Comparison of ENCODE assay signal across 13 cellular contexts in the genomic region with DNA sequence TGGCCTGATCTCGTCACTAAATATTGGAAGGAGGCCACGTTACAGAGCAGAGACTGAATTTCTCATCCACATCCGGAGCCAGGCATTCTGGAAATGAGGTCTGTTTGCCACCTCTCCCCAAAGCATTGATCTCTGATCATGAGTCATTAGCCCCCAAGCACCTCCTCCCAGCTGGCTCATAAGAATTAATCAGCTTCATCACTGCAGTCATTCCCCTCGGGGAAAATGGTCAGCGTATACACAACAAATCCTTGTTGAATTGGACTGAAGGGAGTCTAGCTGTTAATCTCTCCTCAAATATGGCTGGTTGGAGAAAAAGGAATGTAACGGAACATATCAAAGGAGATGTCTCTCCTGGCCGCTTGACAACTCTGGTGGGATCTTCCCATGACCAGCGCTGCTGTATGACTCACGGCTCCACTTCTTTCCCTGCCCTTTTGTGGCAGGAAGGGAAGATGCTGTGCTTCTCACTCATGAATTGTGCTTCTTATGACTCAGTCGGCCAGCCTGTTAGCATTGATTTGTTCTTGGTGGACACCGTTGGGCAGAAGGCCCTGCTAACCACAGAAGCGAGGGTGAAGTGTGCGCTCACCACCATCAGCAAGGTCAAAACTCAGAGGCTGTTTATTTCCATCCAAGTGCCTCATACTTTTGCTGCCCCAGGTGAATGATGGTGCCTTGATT.
DNase-seq lines count a peak whose midpoint lies in the region; ATAC-seq, FAIRE-seq and TF ChIP-seq lines count a peak whose summit lies in the region.
"Had no signal": no experiment of that assay in that cellular context is flagged by ENCODE, and none has a peak within 500 bp of the region (broad histone marks: within the 10 kb centered on the region; RNA-seq: fewer than 3 reads in every experiment).

No MANE protein-coding gene starts in this region.

- in situ Hi-C loops in K562 (cut with MboI) = no loop called here

- H3K9ac ChIP-seq in K562 (ENCODE audit: insufficient read depth in 1 of 2, low read depth in 2 of 2, low read length in 2 of 2) = no peak overlapping the region

- no peaks in the 10 kb centered on the region for H3K79me2 ChIP-seq in K562 (ENCODE audit: control insufficient read depth, insufficient read depth, low read length)

- H3K9me1 ChIP-seq in K562 (ENCODE audit: control insufficient read depth, insufficient read depth, low read length) = no peaks in the 10 kb centered on the region

- no peak for TF ChIP-seq RAD21 in K562 (CRISPR knock-in tag; conservative IDR thresholded peaks at IDR 0.05 in 1 of 2, IDR thresholded peaks at IDR 0.05 in 1 of 2)

- 0 out of 2 replicates have a peak overlapping the region, but pooled peaks have one; percentile 15 for H2AFZ ChIP-seq in K562 (ENCODE audit: low read depth, low read length)

- H3K9me3 ChIP-seq in K562 (replicated peaks; ENCODE audit: control insufficient read depth, insufficient read depth, low read depth, low read length) = no peaks in the 10 kb centered on the region
- H3K9me3 ChIP-seq: colonic mucosa, psoas muscle had no signal

- no peaks in the 10 kb centered on the region for H3K36me3 ChIP-seq in K562 (ENCODE audit: control insufficient read depth, insufficient read depth, low read length)
- H3K36me3 ChIP-seq: colonic mucosa had no signal

- no TSS peak for BruUV-seq in K562 (replicated peaks; lab: Mats Ljungman, UMichigan)

- no peaks in the 10 kb centered on the region for H4K20me1 ChIP-seq in K562 (replicated peaks; ENCODE audit: control insufficient read depth, insufficient read depth, low read length)

- TF ChIP-seq CTCF in AG09309 (IDR thresholded peaks at IDR 0.05; ENCODE audit: control insufficient read depth, insufficient read depth, low read depth, low read length, missing control alignments) (no peak), K562 (IDR thresholded peaks at IDR 0.05 in 2 of 3, conservative IDR thresholded peaks at IDR 0.05 in 1 of 3; ENCODE audit: insufficient read depth in 2 of 3, low read depth in 1 of 3, low read length in 3 of 3) (no peak)

- CTCF ChIA-PET in K562 (lab: Yijun Ruan, JAX; ENCODE audit: low intra/inter-chr PET ratio) = no interaction called here

- FAIRE-seq in HTR-8/SVneo (lab: Jason Lieb, UNC) (peak; percentile 93), K562 (lab: Jason Lieb, UNC) (no peak), frontal cortex (lab: Jason Lieb, UNC) (no peak)
- FAIRE-seq: GM18507, islet of Langerhans had no signal

- DNase-seq in AG09309 (ENCODE audit: low read depth) (peak; percentile 87), HTR-8/SVneo (ENCODE audit: insufficient read length, low spot score) (peak; percentile 87), K562 (ENCODE audit: extremely low read depth in 1 of 4, low spot score in 3 of 4) (no peak), kidney glomerular epithelial cell (lab: John Stamatoyannopoulos, UW) (peak; percentile 69), frontal cortex (ENCODE audit: low spot score in 2 of 2) (no peak), Kasumi-1 (lab: John Stamatoyannopoulos, UW) (no peak), left lobe of liver (ENCODE audit: low spot score) (no peak)
- DNase-seq: colonic mucosa, psoas muscle had no signal

- H3K27ac ChIP-seq in K562 (ENCODE audit: extremely low read depth, low read depth, low read length) = no peak overlapping the region
- H3K27ac ChIP-seq: colonic mucosa, HL-60, psoas muscle had no signal

- ATAC-seq in K562 = no peak
- no peak for ATAC-seq in HG03135 (IDR thresholded peaks at IDR 0.05; ENCODE audit: unreplicated experiment)
- ATAC-seq in left lobe of liver = no peak
- ATAC-seq: psoas muscle had no signal

- no peak for TF ChIP-seq EP300 in K562 (IDR thresholded peaks at IDR 0.05; ENCODE audit: low read length)

- no peak for TF ChIP-seq POLR2A in K562 (conservative IDR thresholded peaks at IDR 0.05)

- H3K4me3 ChIP-seq in AG09309 (ENCODE audit: control insufficient read depth, low read depth, low read length) (no peak overlapping the region), K562 (no peak overlapping the region)
- H3K4me3 ChIP-seq: colonic mucosa, psoas muscle had no signal

- no peaks in the 10 kb centered on the region for H3K4me1 ChIP-seq in K562 (replicated peaks in 1 of 2; ENCODE audit: control insufficient read depth in 2 of 2, insufficient read depth in 2 of 2, low read length in 2 of 2)
- H3K4me1 ChIP-seq: colonic mucosa, psoas muscle had no signal

- intact Hi-C loops in K562 (cut with micrococcal nuclease) = no loop called here

- WGBS in K562 (ENCODE audit: insufficient coverage, low coverage, missing lambda C conversion rate) = 69% methylated on average over 13 of the region's 13 CpGs

- H3K4me2 ChIP-seq in K562 (ENCODE audit: insufficient read depth, low read length) = no peak overlapping the region

- no peaks in the 10 kb centered on the region for H3K27me3 ChIP-seq in K562 (ENCODE audit: control insufficient read depth in 2 of 2, insufficient read depth in 2 of 2, low read length in 2 of 2)
- H3K27me3 ChIP-seq: colonic mucosa had no signal

- POLR2A ChIA-PET in K562 (lab: Yijun Ruan, JAX) = interaction anchor here (0.7 kb wide), 1 partner anchor 14 kb away, joined by 3 read pairs; no protein-coding TSS in a partner anchor

TF ChIP-seq in K562, 482 proteins besides CTCF, POLR2A, EP300 and RAD21 (continues in another document):
- TF ChIP-seq, protein P1, sequence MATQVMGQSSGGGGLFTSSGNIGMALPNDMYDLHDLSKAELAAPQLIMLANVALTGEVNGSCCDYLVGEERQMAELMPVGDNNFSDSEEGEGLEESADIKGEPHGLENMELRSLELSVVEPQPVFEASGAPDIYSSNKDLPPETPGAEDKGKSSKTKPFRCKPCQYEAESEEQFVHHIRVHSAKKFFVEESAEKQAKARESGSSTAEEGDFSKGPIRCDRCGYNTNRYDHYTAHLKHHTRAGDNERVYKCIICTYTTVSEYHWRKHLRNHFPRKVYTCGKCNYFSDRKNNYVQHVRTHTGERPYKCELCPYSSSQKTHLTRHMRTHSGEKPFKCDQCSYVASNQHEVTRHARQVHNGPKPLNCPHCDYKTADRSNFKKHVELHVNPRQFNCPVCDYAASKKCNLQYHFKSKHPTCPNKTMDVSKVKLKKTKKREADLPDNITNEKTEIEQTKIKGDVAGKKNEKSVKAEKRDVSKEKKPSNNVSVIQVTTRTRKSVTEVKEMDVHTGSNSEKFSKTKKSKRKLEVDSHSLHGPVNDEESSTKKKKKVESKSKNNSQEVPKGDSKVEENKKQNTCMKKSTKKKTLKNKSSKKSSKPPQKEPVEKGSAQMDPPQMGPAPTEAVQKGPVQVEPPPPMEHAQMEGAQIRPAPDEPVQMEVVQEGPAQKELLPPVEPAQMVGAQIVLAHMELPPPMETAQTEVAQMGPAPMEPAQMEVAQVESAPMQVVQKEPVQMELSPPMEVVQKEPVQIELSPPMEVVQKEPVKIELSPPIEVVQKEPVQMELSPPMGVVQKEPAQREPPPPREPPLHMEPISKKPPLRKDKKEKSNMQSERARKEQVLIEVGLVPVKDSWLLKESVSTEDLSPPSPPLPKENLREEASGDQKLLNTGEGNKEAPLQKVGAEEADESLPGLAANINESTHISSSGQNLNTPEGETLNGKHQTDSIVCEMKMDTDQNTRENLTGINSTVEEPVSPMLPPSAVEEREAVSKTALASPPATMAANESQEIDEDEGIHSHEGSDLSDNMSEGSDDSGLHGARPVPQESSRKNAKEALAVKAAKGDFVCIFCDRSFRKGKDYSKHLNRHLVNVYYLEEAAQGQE (CRISPR knock-in tag; IDR thresholded peaks at IDR 0.05; ENCODE audit: low read depth) = no peak
- TF ChIP-seq, protein P2, sequence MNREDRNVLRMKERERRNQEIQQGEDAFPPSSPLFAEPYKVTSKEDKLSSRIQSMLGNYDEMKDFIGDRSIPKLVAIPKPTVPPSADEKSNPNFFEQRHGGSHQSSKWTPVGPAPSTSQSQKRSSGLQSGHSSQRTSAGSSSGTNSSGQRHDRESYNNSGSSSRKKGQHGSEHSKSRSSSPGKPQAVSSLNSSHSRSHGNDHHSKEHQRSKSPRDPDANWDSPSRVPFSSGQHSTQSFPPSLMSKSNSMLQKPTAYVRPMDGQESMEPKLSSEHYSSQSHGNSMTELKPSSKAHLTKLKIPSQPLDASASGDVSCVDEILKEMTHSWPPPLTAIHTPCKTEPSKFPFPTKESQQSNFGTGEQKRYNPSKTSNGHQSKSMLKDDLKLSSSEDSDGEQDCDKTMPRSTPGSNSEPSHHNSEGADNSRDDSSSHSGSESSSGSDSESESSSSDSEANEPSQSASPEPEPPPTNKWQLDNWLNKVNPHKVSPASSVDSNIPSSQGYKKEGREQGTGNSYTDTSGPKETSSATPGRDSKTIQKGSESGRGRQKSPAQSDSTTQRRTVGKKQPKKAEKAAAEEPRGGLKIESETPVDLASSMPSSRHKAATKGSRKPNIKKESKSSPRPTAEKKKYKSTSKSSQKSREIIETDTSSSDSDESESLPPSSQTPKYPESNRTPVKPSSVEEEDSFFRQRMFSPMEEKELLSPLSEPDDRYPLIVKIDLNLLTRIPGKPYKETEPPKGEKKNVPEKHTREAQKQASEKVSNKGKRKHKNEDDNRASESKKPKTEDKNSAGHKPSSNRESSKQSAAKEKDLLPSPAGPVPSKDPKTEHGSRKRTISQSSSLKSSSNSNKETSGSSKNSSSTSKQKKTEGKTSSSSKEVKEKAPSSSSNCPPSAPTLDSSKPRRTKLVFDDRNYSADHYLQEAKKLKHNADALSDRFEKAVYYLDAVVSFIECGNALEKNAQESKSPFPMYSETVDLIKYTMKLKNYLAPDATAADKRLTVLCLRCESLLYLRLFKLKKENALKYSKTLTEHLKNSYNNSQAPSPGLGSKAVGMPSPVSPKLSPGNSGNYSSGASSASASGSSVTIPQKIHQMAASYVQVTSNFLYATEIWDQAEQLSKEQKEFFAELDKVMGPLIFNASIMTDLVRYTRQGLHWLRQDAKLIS (CRISPR knock-in tag; IDR thresholded peaks at IDR 0.05) = no peak
- TF ChIP-seq FOSL1 (tag; conservative IDR thresholded peaks at IDR 0.05) (peak; percentile 77), ELF4 (CRISPR knock-in tag; IDR thresholded peaks at IDR 0.05) (no peak)
- TF ChIP-seq, protein P3, sequence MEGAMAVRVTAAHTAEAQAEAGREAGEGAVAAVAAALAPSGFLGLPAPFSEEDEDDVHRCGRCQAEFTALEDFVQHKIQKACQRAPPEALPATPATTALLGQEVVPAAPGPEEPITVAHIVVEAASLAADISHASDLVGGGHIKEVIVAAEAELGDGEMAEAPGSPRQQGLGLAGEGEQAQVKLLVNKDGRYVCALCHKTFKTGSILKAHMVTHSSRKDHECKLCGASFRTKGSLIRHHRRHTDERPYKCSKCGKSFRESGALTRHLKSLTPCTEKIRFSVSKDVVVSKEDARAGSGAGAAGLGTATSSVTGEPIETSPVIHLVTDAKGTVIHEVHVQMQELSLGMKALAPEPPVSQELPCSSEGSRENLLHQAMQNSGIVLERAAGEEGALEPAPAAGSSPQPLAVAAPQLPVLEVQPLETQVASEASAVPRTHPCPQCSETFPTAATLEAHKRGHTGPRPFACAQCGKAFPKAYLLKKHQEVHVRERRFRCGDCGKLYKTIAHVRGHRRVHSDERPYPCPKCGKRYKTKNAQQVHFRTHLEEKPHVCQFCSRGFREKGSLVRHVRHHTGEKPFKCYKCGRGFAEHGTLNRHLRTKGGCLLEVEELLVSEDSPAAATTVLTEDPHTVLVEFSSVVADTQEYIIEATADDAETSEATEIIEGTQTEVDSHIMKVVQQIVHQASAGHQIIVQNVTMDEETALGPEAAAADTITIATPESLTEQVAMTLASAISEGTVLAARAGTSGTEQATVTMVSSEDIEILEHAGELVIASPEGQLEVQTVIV (CRISPR knock-in tag; IDR thresholded peaks at IDR 0.05; ENCODE audit: borderline replicate concordance) = no peak

Comparison
In these comparisons a context has a peak if more than half of its experiments do, and no peak if none do; other contexts are left out.
1. DNase-seq: peak in AG09309 (single experiment), HTR-8/SVneo (single experiment) and kidney glomerular epithelial cell (single experiment); none in K562 (0 of 4), frontal cortex (0 of 2), Kasumi-1 (0 of 2) and left lobe of liver (single experiment).